In genomic region chr12:101634724-101635123, GRCh38 we compare ENCODE assay signal across 1 cellular context.
TF ChIP-seq lines count a peak whose summit lies in the region.

No MANE protein-coding gene starts in this region.

TF ChIP-seq in GM12878, 131 proteins besides CTCF, POLR2A, EP300 and RAD21 (continued from another document and continues in another):
- no peak for TF ChIP-seq IRF3 (IDR thresholded peaks at IDR 0.05)
- peak; percentile 95 for TF ChIP-seq JUNB (IDR thresholded peaks at IDR 0.05)
- no peak for TF ChIP-seq SRF (IDR thresholded peaks at IDR 0.05; ENCODE audit: low read depth in 2 of 2, low read length in 2 of 2)
- TF ChIP-seq BCL3 (IDR thresholded peaks at IDR 0.05; ENCODE audit: borderline replicate concordance, insufficient read depth, low read depth, low read length, poor library complexity, severe bottlenecking) = no peak
- no peak for TF ChIP-seq SP1 (IDR thresholded peaks at IDR 0.05; ENCODE audit: low read depth, low read length)
- TF ChIP-seq MEF2B (IDR thresholded peaks at IDR 0.05; ENCODE audit: partially characterized antibody, poor library complexity, severe bottlenecking) = peak; percentile 76
- peak in 1 of 2 experiments; percentile 86; a peak in 2 of 4 replicates for TF ChIP-seq ETV6 (conservative IDR thresholded peaks at IDR 0.05 in 1 of 2, IDR thresholded peaks at IDR 0.05 in 1 of 2; ENCODE audit: borderline replicate concordance in 1 of 2, low read depth in 1 of 2)
- no peak for TF ChIP-seq ATF3 (IDR thresholded peaks at IDR 0.05; ENCODE audit: borderline replicate concordance, extremely low read depth, low read depth, low read length)
- TF ChIP-seq TCF12 (IDR thresholded peaks at IDR 0.05; ENCODE audit: low read depth, low read length) = 0 out of 2 replicates have a peak, but pooled peaks have one; percentile 11
- peak; percentile 85 for TF ChIP-seq PKNOX1 (IDR thresholded peaks at IDR 0.05)
- TF ChIP-seq E4F1 (IDR thresholded peaks at IDR 0.05; ENCODE audit: borderline replicate concordance, partially characterized antibody) = no peak
- 0 out of 2 replicates have a peak, but pooled peaks have one; percentile 43 for TF ChIP-seq TCF3 (IDR thresholded peaks at IDR 0.05; ENCODE audit: borderline replicate concordance, insufficient read depth, low read depth, low read length)
- no peak for TF ChIP-seq POLR2AphosphoS2 (IDR thresholded peaks at IDR 0.05; ENCODE audit: low read depth, low read length)
- peak; percentile 79 to 84 for TF ChIP-seq IKZF2 (IDR thresholded peaks at IDR 0.05)
- TF ChIP-seq ZNF274 (IDR thresholded peaks at IDR 0.05; ENCODE audit: insufficient read depth, insufficient read length) = no peak
- 0 out of 2 replicates have a peak, but pooled peaks have one; percentile 19 for TF ChIP-seq MLLT1 (IDR thresholded peaks at IDR 0.05)
- TF ChIP-seq PML (IDR thresholded peaks at IDR 0.05; ENCODE audit: low read length) = peak; percentile 67; the same call in 1 of the 2 replicates
- peak; percentile 60 for TF ChIP-seq ZBED1 (IDR thresholded peaks at IDR 0.05; ENCODE audit: borderline replicate concordance)
- TF ChIP-seq PAX5 (IDR thresholded peaks at IDR 0.05; ENCODE audit: borderline replicate concordance, low read depth, low read length) = peak; percentile 72; the same call in 1 of the 2 replicates
- peak; percentile 79; the same call in 1 of the 2 replicates for TF ChIP-seq BCL11A (IDR thresholded peaks at IDR 0.05; ENCODE audit: low read depth, low read length)
- 0 out of 2 replicates have a peak, but pooled peaks have one; percentile 46 for TF ChIP-seq GABPA (IDR thresholded peaks at IDR 0.05; ENCODE audit: low read depth)
- TF ChIP-seq TAF1 (IDR thresholded peaks at IDR 0.05; ENCODE audit: borderline replicate concordance, low read depth, low read length) = no peak
- TF ChIP-seq DPF2 (IDR thresholded peaks at IDR 0.05) = peak; percentile 90
- no peak for TF ChIP-seq ZNF207 (IDR thresholded peaks at IDR 0.05; ENCODE audit: borderline replicate concordance)
- TF ChIP-seq TBL1XR1 (IDR thresholded peaks at IDR 0.05; ENCODE audit: low read depth, low read length) = 0 out of 2 replicates have a peak, but pooled peaks have one; percentile 35
- TF ChIP-seq CREM (IDR thresholded peaks at IDR 0.05; ENCODE audit: low read depth) = peak; percentile 77; the same call in 1 of the 2 replicates
- no peak for TF ChIP-seq CEBPZ (IDR thresholded peaks at IDR 0.05; ENCODE audit: low read depth, low read length)
- peak; percentile 69 for TF ChIP-seq SKIL (IDR thresholded peaks at IDR 0.05; ENCODE audit: low read depth, poor library complexity, severe bottlenecking)
- TF ChIP-seq CHD2 (IDR thresholded peaks at IDR 0.05; ENCODE audit: borderline replicate concordance, low read depth, low read length) = no peak
- TF ChIP-seq NFYA (IDR thresholded peaks at IDR 0.05; ENCODE audit: borderline replicate concordance, low read depth, low read length) = no peak
- no peak for TF ChIP-seq REST (IDR thresholded peaks at IDR 0.05; ENCODE audit: low read depth, low read length)
- TF ChIP-seq SIN3A (IDR thresholded peaks at IDR 0.05; ENCODE audit: low read depth, low read length) = no peak
- TF ChIP-seq SREBF1 (IDR thresholded peaks at IDR 0.05; ENCODE audit: low read length) = no peak
- no peak for TF ChIP-seq STAT1 (conservative IDR thresholded peaks at IDR 0.05)
- TF ChIP-seq MAX (IDR thresholded peaks at IDR 0.05; ENCODE audit: low read depth, low read length) = no peak
- TF ChIP-seq LARP7 (IDR thresholded peaks at IDR 0.05) = no peak
- TF ChIP-seq CREB1 (IDR thresholded peaks at IDR 0.05; ENCODE audit: low read depth) = peak; percentile 41; the same call in 1 of the 2 replicates
- no peak for TF ChIP-seq ZNF384 (IDR thresholded peaks at IDR 0.05; ENCODE audit: borderline replicate concordance, low read depth, low read length)
